ENCODE assay signal across 22 cellular contexts in genomic region chr5:36521838-36522745, GRCh38.
DNase-seq lines count a peak whose midpoint lies in the region; ATAC-seq and TF ChIP-seq lines count a peak whose summit lies in the region.
"Had no signal": no experiment of that assay in that cellular context is flagged by ENCODE, and none has a peak within 500 bp of the region (broad histone marks: within the 10 kb centered on the region; RNA-seq: fewer than 3 reads in every experiment).

No MANE protein-coding gene starts in this region.

- intact Hi-C loops in right cardiac atrium (cut with DNase I): no loop called here
- intact Hi-C loops in gastrocnemius medialis (cut with DNase I; ENCODE audit: low total_unique reads): no loop called here
- intact Hi-C loops in CD4-positive, alpha-beta T cell (cut with DNase I, micrococcal nuclease): no loop called here

- H3K27ac ChIP-seq in GM23338 (ENCODE audit: low read depth): no peak overlapping the region
- peak overlapping the region; percentile 98 for H3K27ac ChIP-seq in right cardiac atrium (ENCODE audit: low read length)
- peak overlapping the region in 3 of 4 donors; percentile 10 to 68 (median 26) for H3K27ac ChIP-seq in gastrocnemius medialis
- no peak overlapping the region for H3K27ac ChIP-seq in CD4-positive, alpha-beta T cell (ENCODE audit: low read depth, low read length)
- H3K27ac ChIP-seq: adrenal gland, left lung, stomach had no signal

- POLR2A ChIA-PET in CD4-positive, alpha-beta T cell (lab: Charles Lee): no interaction called here

- no peak overlapping the region for H3K4me2 ChIP-seq in GM23338

- H3K4me3 Mint-ChIP-seq in GM23338 (no peak overlapping the region), HFFc6 (no peak overlapping the region)
- no peak overlapping the region for H3K4me3 Mint-ChIP-seq in CD4-positive, alpha-beta T cell
- H3K4me3 Mint-ChIP-seq: CD14-positive monocyte had no signal

- TF ChIP-seq POLR2A in gastrocnemius medialis (IDR thresholded peaks at IDR 0.05): no peak

- H3K9me2 ChIP-seq in GM23338 (ENCODE audit: insufficient read depth): peaks cover 10% of the 10 kb centered on the region

- TF ChIP-seq CTCF in GM23338 (conservative IDR thresholded peaks at IDR 0.05; ENCODE audit: low read depth in 2 of 2) (no peak), epithelial cell of esophagus (IDR thresholded peaks at IDR 0.05; ENCODE audit: insufficient read depth, low read depth, low read length, missing control alignments) (no peak), gastrocnemius medialis (IDR thresholded peaks at IDR 0.05 in 4 of 5, conservative IDR thresholded peaks at IDR 0.05 in 1 of 5) (no peak), HFFc6 (IDR thresholded peaks at IDR 0.05) (no peak)
- no peak for TF ChIP-seq CTCF in CD4-positive, alpha-beta T cell (IDR thresholded peaks at IDR 0.05)

- no peaks in the 10 kb centered on the region for H3K9me3 ChIP-seq in right cardiac atrium (ENCODE audit: control insufficient read depth, low read length)
- H3K9me3 ChIP-seq in gastrocnemius medialis: no peaks in the 10 kb centered on the region
- H3K9me3 ChIP-seq in CD4-positive, alpha-beta T cell (ENCODE audit: control insufficient read depth, low read length): no peaks in the 10 kb centered on the region
- H3K9me3 ChIP-seq: left lung, stomach had no signal

- no peaks in the 10 kb centered on the region for H3K36me3 ChIP-seq in GM23338 (ENCODE audit: insufficient read depth)
- no peaks in the 10 kb centered on the region for H3K36me3 ChIP-seq in gastrocnemius medialis
- H3K36me3 ChIP-seq: adrenal gland, left lung, stomach had no signal

- no peaks in the 10 kb centered on the region for H3K36me3 Mint-ChIP-seq in GM23338 (ENCODE audit: low read depth)
- no peaks in the 10 kb centered on the region for H3K36me3 Mint-ChIP-seq in HFFc6 (ENCODE audit: low read depth)
- H3K36me3 Mint-ChIP-seq in CD4-positive, alpha-beta T cell (ENCODE audit: low read depth): no peaks in the 10 kb centered on the region
- H3K36me3 Mint-ChIP-seq: CD14-positive monocyte had no signal

- H3K27ac Mint-ChIP-seq in GM23338 (no peak overlapping the region), HFFc6 (no peak overlapping the region)
- H3K27ac Mint-ChIP-seq in CD4-positive, alpha-beta T cell: no peak overlapping the region

- H3K27me3 Mint-ChIP-seq in GM23338 (ENCODE audit: insufficient read depth, low read depth, poor library complexity) (peaks cover 2% of the 10 kb centered on the region), HFFc6 (ENCODE audit: insufficient read depth) (peaks cover 23% of the 10 kb centered on the region)
- H3K27me3 Mint-ChIP-seq in CD4-positive, alpha-beta T cell: no peaks in the 10 kb centered on the region

- no peak for DNase-seq in GM23338 (ENCODE audit: low spot score)
- peak; percentile 21 for DNase-seq in epithelial cell of esophagus (ENCODE audit: low read depth)
- peak; percentile 20 to 70 (median 39) for DNase-seq in right cardiac atrium
- peak in 1 of 2 donors; percentile 17 for DNase-seq in gastrocnemius medialis
- no peak for DNase-seq in HFFc6
- DNase-seq in CD4-positive, alpha-beta T cell: no peak
- DNase-seq: ACHN; activated CD4-positive, alpha-beta T cell treated with anti-CD3 and anti-CD28 coated beads for 48 hours; activated CD8-positive, alpha-beta memory T cell treated with anti-CD3 and anti-CD28 coated beads, Interleukin-2, amount 50 U/mL, for 4 hours; activated effector memory CD4-positive, alpha-beta T cell treated with anti-CD3 and anti-CD28 coated beads, Interleukin-2, amount 50 U/mL, for 16 hours; DMS153; foreskin fibroblast; H7; left lung; NCI-H1417 treated with DMSO at 0.1 percent for 48 hours; NCI-H526 treated with DMSO at 0.1 percent for 48 hours; stomach; SW 1271 had no signal

- no peaks in the 10 kb centered on the region for H3K9me3 Mint-ChIP-seq in GM23338
- H3K9me3 Mint-ChIP-seq in HFFc6: no peaks in the 10 kb centered on the region
- peaks cover 6% of the 10 kb centered on the region for H3K9me3 Mint-ChIP-seq in CD4-positive, alpha-beta T cell

- H3F3A ChIP-seq in GM23338 (replicated peaks; ENCODE audit: low read depth): no peaks in the 10 kb centered on the region

- peak overlapping the region; percentile 39; the same call in 1 of the 2 replicates for H2AFZ ChIP-seq in GM23338

- no peak overlapping the region for H3K4me3 ChIP-seq in GM23338
- no peak overlapping the region for H3K4me3 ChIP-seq in epithelial cell of esophagus (ENCODE audit: low read length)
- H3K4me3 ChIP-seq in right cardiac atrium (ENCODE audit: low read length): no peak overlapping the region
- H3K4me3 ChIP-seq in gastrocnemius medialis: peak overlapping the region in 1 of 4 donors; percentile 10
- H3K4me3 ChIP-seq: adrenal gland, left lung, stomach had no signal

- H3K27me3 ChIP-seq in GM23338 (ENCODE audit: insufficient read depth) (no peaks in the 10 kb centered on the region), right cardiac atrium (ENCODE audit: control insufficient read depth, insufficient read depth) (no peaks in the 10 kb centered on the region), gastrocnemius medialis (no peaks in the 10 kb centered on the region)
- H3K27me3 ChIP-seq in CD4-positive, alpha-beta T cell (ENCODE audit: control insufficient read depth, insufficient read depth, low read length): no peaks in the 10 kb centered on the region
- H3K27me3 ChIP-seq: adrenal gland, left lung, stomach had no signal

- H3K4me1 ChIP-seq in GM23338 (ENCODE audit: insufficient read depth) (no peaks in the 10 kb centered on the region), right cardiac atrium (ENCODE audit: control insufficient read depth, insufficient read depth, low read length) (peaks cover 7% of the 10 kb centered on the region), gastrocnemius medialis (peaks cover 11 to 15% of the 10 kb centered on the region in 2 donors)
- H3K4me1 ChIP-seq: adrenal gland, left lung, stomach had no signal

- peak; percentile 61 for ATAC-seq in GM23338
- peak; percentile 90 to 95 for ATAC-seq in right cardiac atrium
- ATAC-seq in gastrocnemius medialis: peak; percentile 64 to 78
- ATAC-seq in GM21723 (IDR thresholded peaks at IDR 0.05; ENCODE audit: unreplicated experiment): no peak
- ATAC-seq in GM21367 (IDR thresholded peaks at IDR 0.05; ENCODE audit: unreplicated experiment): no peak
- no peak for ATAC-seq in CD4-positive, alpha-beta T cell (ENCODE audit: poor library complexity)
- ATAC-seq: left lung had no signal

- no peaks in the 10 kb centered on the region for H3K79me2 ChIP-seq in GM23338 (replicated peaks; ENCODE audit: insufficient read depth)

- H3K4me1 Mint-ChIP-seq in GM23338 (peaks cover 4% of the 10 kb centered on the region), HFFc6 (ENCODE audit: low read depth) (no peaks in the 10 kb centered on the region)
- H3K4me1 Mint-ChIP-seq in CD4-positive, alpha-beta T cell (ENCODE audit: low read depth): no peaks in the 10 kb centered on the region
- H3K4me1 Mint-ChIP-seq: CD14-positive monocyte had no signal

- H4K20me1 ChIP-seq in GM23338 (replicated peaks; ENCODE audit: insufficient read depth): no peaks in the 10 kb centered on the region

- CTCF ChIA-PET in CD4-positive, alpha-beta T cell (lab: Charles Lee): no interaction called here

- in situ Hi-C loops in gastrocnemius medialis (cut with MboI; ENCODE audit: low sequenced_read_pairs in 4 of 4): loop anchor here in 2 of 4 donors (25.0 kb wide), 2 partner anchors 165 to 260 kb away; no protein-coding TSS in a partner anchor

- WGBS in right cardiac atrium: 58% methylated on average over 10 of the region's 10 CpGs

Comparison
In these comparisons a context has a peak if more than half of its experiments do, and no peak if none do; other contexts are left out.
1. ATAC-seq: peak in GM23338 (single experiment), right cardiac atrium (2 of 2) and gastrocnemius medialis (2 of 2); none in GM21723 (single experiment), GM21367 (single experiment) and CD4-positive, alpha-beta T cell (single experiment).
2. DNase-seq: peak in epithelial cell of esophagus (single experiment) and right cardiac atrium (3 of 3); none in GM23338 (single experiment), HFFc6 (single experiment) and CD4-positive, alpha-beta T cell (0 of 10).
3. H3K27ac ChIP-seq: peak in right cardiac atrium (single experiment) and gastrocnemius medialis (3 of 4); none in GM23338 (single experiment) and CD4-positive, alpha-beta T cell (single experiment).